ENCODE assay signal across 1 cellular context in the genomic region with DNA sequence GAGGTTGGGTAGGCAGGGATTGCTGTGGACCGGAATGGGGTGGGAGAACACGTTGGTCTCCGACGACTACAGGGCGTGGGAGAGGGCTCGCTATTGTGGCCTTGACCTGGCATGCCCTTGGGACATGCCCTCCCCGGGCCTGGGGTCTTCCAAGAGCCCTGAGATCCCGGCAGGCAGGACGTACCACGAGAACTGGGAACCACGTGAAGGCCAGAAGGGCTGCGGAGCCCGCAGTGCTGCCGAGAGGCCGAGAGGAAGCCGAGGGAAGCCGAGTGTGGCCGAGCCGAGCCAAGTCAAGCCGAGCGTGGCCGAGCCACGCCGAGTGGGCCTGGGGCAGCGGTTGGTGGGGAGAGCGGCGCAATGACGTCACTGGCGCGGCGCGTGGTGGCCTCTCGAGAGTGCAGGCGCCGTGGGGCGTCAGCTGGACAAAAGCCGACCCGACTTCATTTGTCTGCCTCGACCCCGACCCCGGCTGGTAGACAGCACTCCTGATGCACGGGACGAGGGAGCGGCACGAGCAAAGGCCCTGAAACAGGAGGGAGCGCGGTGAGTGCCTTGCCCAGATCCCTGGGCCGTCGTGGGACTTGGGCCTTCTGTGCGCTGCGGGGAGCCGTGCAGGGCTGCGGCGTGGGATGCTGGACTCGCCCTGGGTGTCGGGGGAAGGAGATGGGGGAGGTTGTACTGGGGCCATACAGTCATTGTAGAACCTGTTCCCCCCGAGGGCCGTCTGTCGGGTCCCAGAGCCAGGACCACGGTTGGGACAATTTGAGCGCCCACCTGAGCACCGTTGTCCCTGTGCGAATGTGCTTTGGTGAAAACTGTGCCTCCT.
TF ChIP-seq lines count a peak whose summit lies in the region.

No MANE protein-coding gene starts in this region.

TF ChIP-seq in H1, 55 proteins besides CTCF, POLR2A, EP300 and RAD21:
- TF ChIP-seq SRF (IDR thresholded peaks at IDR 0.05; ENCODE audit: low read depth, low read length) = no peak
- TF ChIP-seq SP4 (IDR thresholded peaks at IDR 0.05; ENCODE audit: low read length) = no peak
- no peak for TF ChIP-seq SUZ12 (IDR thresholded peaks at IDR 0.05; ENCODE audit: low read length)
- no peak for TF ChIP-seq CBX8 (IDR thresholded peaks at IDR 0.05; ENCODE audit: borderline replicate concordance, low read depth, low read length)
- TF ChIP-seq RNF2 (IDR thresholded peaks at IDR 0.05; ENCODE audit: borderline replicate concordance, low read depth, low read length, missing control alignments, poor library complexity, severe bottlenecking) = no peak
- no peak for TF ChIP-seq POU5F1 (IDR thresholded peaks at IDR 0.05; ENCODE audit: low read depth, low read length)
- no peak for TF ChIP-seq MAFK (IDR thresholded peaks at IDR 0.05; ENCODE audit: low read depth, low read length)
- TF ChIP-seq POLR2AphosphoS5 (IDR thresholded peaks at IDR 0.05; ENCODE audit: low read depth, low read length) = no peak
- TF ChIP-seq KDM1A (IDR thresholded peaks at IDR 0.05; ENCODE audit: borderline replicate concordance, low read length) = no peak
- TF ChIP-seq HDAC2 (IDR thresholded peaks at IDR 0.05; ENCODE audit: borderline replicate concordance in 1 of 2, low read depth in 2 of 2, low read length in 2 of 2) = no peak
- TF ChIP-seq BACH1 (IDR thresholded peaks at IDR 0.05; ENCODE audit: low read length) = no peak
- TF ChIP-seq GABPA (IDR thresholded peaks at IDR 0.05; ENCODE audit: borderline replicate concordance, insufficient read depth, low read length) = no peak
- TF ChIP-seq, protein P1, sequence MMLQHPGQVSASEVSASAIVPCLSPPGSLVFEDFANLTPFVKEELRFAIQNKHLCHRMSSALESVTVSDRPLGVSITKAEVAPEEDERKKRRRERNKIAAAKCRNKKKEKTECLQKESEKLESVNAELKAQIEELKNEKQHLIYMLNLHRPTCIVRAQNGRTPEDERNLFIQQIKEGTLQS (IDR thresholded peaks at IDR 0.05; ENCODE audit: insufficient read depth, low read depth, low read length) = no peak
- TF ChIP-seq SIX5 (IDR thresholded peaks at IDR 0.05; ENCODE audit: low read depth, low read length) = no peak
- TF ChIP-seq TAF7 (optimal IDR thresholded peaks at IDR 0.05; ENCODE audit: borderline replicate concordance, low read depth, low read length) = no peak
- no peak for TF ChIP-seq HDAC6 (IDR thresholded peaks at IDR 0.05; ENCODE audit: low read depth, low read length)
